Comparison of ENCODE assay signal across 21 cellular contexts in genomic region chrX:68761086-68761485, GRCh38.
"Had no signal": no experiment of that assay in that cellular context is flagged by ENCODE, and none has a peak within 500 bp of the region (broad histone marks: within the 10 kb centered on the region; RNA-seq: fewer than 3 reads in every experiment).

No MANE protein-coding gene starts in this region.

- H3K36me3 ChIP-seq: gastrocnemius medialis, heart left ventricle, lower lobe of right lung, ovary, spleen, tibial nerve, upper lobe of left lung had no signal

- H3K27me3 Mint-ChIP-seq: stimulated activated memory B cell treated with anti-CD40 and anti-IgM and Interleukin-4, amounts not matched to agents 10 μg/mL and 1 μg/mL and 100 μg/mL, for 72 hours had no signal

- ATAC-seq: gastrocnemius medialis; heart left ventricle; left ventricle myocardium superior; lower lobe of right lung; natural killer cell; stimulated activated memory B cell treated with anti-CD40 and anti-IgM and Interleukin-4, amounts not matched to agents 10 μg/mL and 1 μg/mL and 100 μg/mL, for 72 hours; stimulated activated naive CD8-positive, alpha-beta T cell treated with anti-CD3 and anti-CD28 coated beads, Interleukin-15, Interleukin-2, amounts not matched to agents 100 U/mL and 50 U/mL, for 24 hours had no signal

- H3K27me3 ChIP-seq: gastrocnemius medialis, hepatocyte, ovary, spleen, testis, upper lobe of left lung had no signal

- H3K36me3 Mint-ChIP-seq: natural killer cell; stimulated activated memory B cell treated with anti-CD40 and anti-IgM and Interleukin-4, amounts not matched to agents 10 μg/mL and 1 μg/mL and 100 μg/mL, for 72 hours had no signal

- H3K79me2 ChIP-seq: hepatocyte had no signal

- H3K4me2 ChIP-seq: hepatocyte had no signal

- H3K4me3 ChIP-seq: gastrocnemius medialis, heart left ventricle, hepatocyte, lower lobe of right lung, ovary, skin epidermis, spleen, testis, tibial nerve, upper lobe of left lung had no signal

- H3K27ac Mint-ChIP-seq: natural killer cell; stimulated activated memory B cell treated with anti-CD40 and anti-IgM and Interleukin-4, amounts not matched to agents 10 μg/mL and 1 μg/mL and 100 μg/mL, for 72 hours had no signal

- H3K4me3 Mint-ChIP-seq: natural killer cell; stimulated activated memory B cell treated with anti-CD40 and anti-IgM and Interleukin-4, amounts not matched to agents 10 μg/mL and 1 μg/mL and 100 μg/mL, for 72 hours had no signal

- H3K9me3 ChIP-seq: gastrocnemius medialis, heart left ventricle, lower lobe of right lung, ovary, spleen, testis, tibial nerve, upper lobe of left lung had no signal

- H3K4me1 Mint-ChIP-seq: natural killer cell; stimulated activated memory B cell treated with anti-CD40 and anti-IgM and Interleukin-4, amounts not matched to agents 10 μg/mL and 1 μg/mL and 100 μg/mL, for 72 hours had no signal

- H3K27ac ChIP-seq: gastrocnemius medialis, heart left ventricle, hepatocyte, lower lobe of right lung, ovary, skin epidermis, spleen, upper lobe of left lung had no signal

- H2AFZ ChIP-seq: hepatocyte had no signal

- H3K4me1 ChIP-seq: gastrocnemius medialis, heart left ventricle, lower lobe of right lung, spleen, testis, upper lobe of left lung had no signal

- H3K9me3 Mint-ChIP-seq: natural killer cell; stimulated activated memory B cell treated with anti-CD40 and anti-IgM and Interleukin-4, amounts not matched to agents 10 μg/mL and 1 μg/mL and 100 μg/mL, for 72 hours had no signal

- DNase-seq: cortex of kidney; foreskin fibroblast; gastrocnemius medialis; heart left ventricle; kidney glomerular epithelial cell; left ventricle myocardium superior; lower lobe of right lung; natural killer cell; occipital lobe; ovary; posterior cingulate gyrus; spleen; stimulated activated CD4-positive, alpha-beta T cell treated with anti-CD3 and anti-CD28 coated beads, Interleukin-4, amount 100 ng/mL, for 4 hours; stimulated activated naive CD8-positive, alpha-beta T cell treated with anti-CD3 and anti-CD28 coated beads, Interleukin-15, Interleukin-2, amounts not matched to agents 100 U/mL and 50 U/mL, for 24 hours; substantia nigra; testis; upper lobe of left lung had no signal
